9 cellular contexts compared by ENCODE assay signal in genomic region chr7:116524221-116524608, GRCh38. TPM values are rescaled to one million over a fixed set of nuclear protein-coding genes. Genes with fewer than 3 reads are reported as not detected.
DNase-seq lines count a peak whose midpoint lies in the region; ATAC-seq and TF ChIP-seq lines count a peak whose summit lies in the region.
"Had no signal": no experiment of that assay in that cellular context is flagged by ENCODE, and none has a peak within 500 bp of the region (broad histone marks: within the 10 kb centered on the region; RNA-seq: fewer than 3 reads in every experiment).

No MANE protein-coding gene starts in this region.

- no peak for DNase-seq in activated T-cell treated with anti-CD3 and anti-CD28 coated beads, Interleukin-2, amount 50 U/mL, for 4 hours
- DNase-seq in activated T-cell treated with anti-CD3 and anti-CD28 coated beads, Interleukin-2, amount 50 U/mL, for 48 hours = no peak
- DNase-seq in central memory CD8-positive, alpha-beta T cell (ENCODE audit: low spot score in 2 of 2) = no peak
- no peak for DNase-seq in mesenchymal stem cell
- DNase-seq in transverse colon = no peak
- no peak for DNase-seq in kidney tubule cell (ENCODE audit: low spot score)
- no peak for DNase-seq in GM19240 (ENCODE audit: insufficient read length, low spot score)

- no peak overlapping the region for H2BK5ac ChIP-seq in mesenchymal stem cell (ENCODE audit: low read depth, low read length, poor library complexity, severe bottlenecking)

- peaks cover 22% of the 10 kb centered on the region for H3K4me1 Mint-ChIP-seq in activated T-cell treated with anti-CD3 and anti-CD28 coated beads, Interleukin-2, amount 50 U/mL, for 4 hours (ENCODE audit: low read depth)
- peaks cover 21% of the 10 kb centered on the region for H3K4me1 Mint-ChIP-seq in central memory CD8-positive, alpha-beta T cell

- H3K14ac ChIP-seq in mesenchymal stem cell (ENCODE audit: low read length in 2 of 2) = no peak overlapping the region

- no peak overlapping the region for H3K18ac ChIP-seq in mesenchymal stem cell (ENCODE audit: low read depth in 1 of 2, low read length in 2 of 2)

- H3K36me3 ChIP-seq in mesenchymal stem cell (ENCODE audit: control insufficient read depth in 1 of 2, insufficient read depth in 2 of 2, low read depth in 1 of 2, low read length in 2 of 2) = peaks cover 0 to 24% of the 10 kb centered on the region in 2 experiments
- H3K36me3 ChIP-seq in transverse colon = no peaks in the 10 kb centered on the region

- no peak overlapping the region for H3K23ac ChIP-seq in mesenchymal stem cell (ENCODE audit: low read length in 2 of 2)

- H2AK5ac ChIP-seq in mesenchymal stem cell (ENCODE audit: low read length, severe bottlenecking) = no peak overlapping the region

- H3K27ac ChIP-seq in mesenchymal stem cell (ENCODE audit: low read length, poor library complexity, severe bottlenecking) = peak overlapping the region; percentile 77
- H3K27ac ChIP-seq in transverse colon = peak overlapping the region; percentile 81 to 92 (median 90)

- in situ Hi-C loops in transverse colon (cut with MboI; ENCODE audit: low pct_ligation_motif_present in 1 of 4, low pct_unique_long_range_greater_than_20kb in 1 of 4, low sequenced_read_pairs in 3 of 4) = loop anchor here in 1 of 4 donors (10.0 kb wide), 1 partner anchor 259 kb away; no protein-coding TSS in a partner anchor

- H3K9me3 ChIP-seq in mesenchymal stem cell (ENCODE audit: control insufficient read depth, low read length) (no peaks in the 10 kb centered on the region), transverse colon (no peaks in the 10 kb centered on the region)

- no peaks in the 10 kb centered on the region for H3K36me3 Mint-ChIP-seq in activated T-cell treated with anti-CD3 and anti-CD28 coated beads, Interleukin-2, amount 50 U/mL, for 4 hours (ENCODE audit: insufficient read depth)
- H3K36me3 Mint-ChIP-seq in central memory CD8-positive, alpha-beta T cell (ENCODE audit: insufficient read depth) = peaks cover 4% of the 10 kb centered on the region

- H3K4ac ChIP-seq in mesenchymal stem cell (ENCODE audit: low read depth in 1 of 2, low read length in 2 of 2) = no peak overlapping the region

- no peak for TF ChIP-seq CTCF in transverse colon (IDR thresholded peaks at IDR 0.05)

- no peak overlapping the region for H3K27ac Mint-ChIP-seq in central memory CD8-positive, alpha-beta T cell (ENCODE audit: low read depth)
- H3K27ac Mint-ChIP-seq: activated CD4-positive, alpha-beta memory T cell treated with anti-CD3 and anti-CD28 coated beads, Interleukin-2, amount 10 ng/mL, durations not matched to agents 7 days and 5 days had no signal

- 7% methylated on average over 3 of the region's 10 CpGs for WGBS in mesenchymal stem cell
- WGBS in transverse colon (ENCODE audit: low coverage in 1 of 2), 2 donors = 18 to 28% methylated on average over 10 of the region's 10 CpGs

- peaks cover 8% of the 10 kb centered on the region for H3K4me1 ChIP-seq in mesenchymal stem cell (ENCODE audit: control insufficient read depth, insufficient read depth, low read depth, low read length)
- peaks cover 0 to 26% (median 19%) of the 10 kb centered on the region in 4 donors for H3K4me1 ChIP-seq in transverse colon

- H4K91ac ChIP-seq in mesenchymal stem cell (ENCODE audit: low read length) = no peak overlapping the region

- H3K27me3 Mint-ChIP-seq in activated T-cell treated with anti-CD3 and anti-CD28 coated beads, Interleukin-2, amount 50 U/mL, for 4 hours (ENCODE audit: low read depth) = peaks cover 82% of the 10 kb centered on the region
- H3K27me3 Mint-ChIP-seq in central memory CD8-positive, alpha-beta T cell = peaks cover 74% of the 10 kb centered on the region

- H3K9ac ChIP-seq in mesenchymal stem cell (ENCODE audit: low read length) = peak overlapping the region; percentile 90

- ATAC-seq in activated T-cell treated with anti-CD3 and anti-CD28 coated beads, Interleukin-2, amount 50 U/mL, for 4 hours = no peak
- no peak for ATAC-seq in central memory CD8-positive, alpha-beta T cell (replicated peaks; ENCODE audit: extremely low read depth, poor library complexity, severe bottlenecking)
- no peak for ATAC-seq in HG02623 (IDR thresholded peaks at IDR 0.05; ENCODE audit: unreplicated experiment)

- H3K4me2 ChIP-seq in mesenchymal stem cell (ENCODE audit: low read length, poor library complexity, severe bottlenecking) = no peak overlapping the region

- peak overlapping the region; percentile 83 for H3K4me3 Mint-ChIP-seq in activated T-cell treated with anti-CD3 and anti-CD28 coated beads, Interleukin-2, amount 50 U/mL, for 4 hours
- peak overlapping the region; percentile 79 for H3K4me3 Mint-ChIP-seq in central memory CD8-positive, alpha-beta T cell

- no peaks in the 10 kb centered on the region for H3K27me3 ChIP-seq in mesenchymal stem cell (ENCODE audit: control insufficient read depth in 1 of 2, insufficient read depth in 1 of 2, low read length in 2 of 2)
- peaks cover 55% of the 10 kb centered on the region for H3K27me3 ChIP-seq in transverse colon

- no peak for TF ChIP-seq EP300 in transverse colon (IDR thresholded peaks at IDR 0.05; ENCODE audit: low read depth)

- peak overlapping the region in 1 of 2 experiments; percentile 90 for H2BK12ac ChIP-seq in mesenchymal stem cell (ENCODE audit: low read length in 2 of 2)

- no peak overlapping the region for H4K8ac ChIP-seq in mesenchymal stem cell (ENCODE audit: low read length)

- H2AFZ ChIP-seq in mesenchymal stem cell (ENCODE audit: low read depth, low read length) = no peak overlapping the region

- H2BK15ac ChIP-seq in mesenchymal stem cell (ENCODE audit: low read depth, poor library complexity, severe bottlenecking) = no peak overlapping the region

- H2BK120ac ChIP-seq in mesenchymal stem cell (ENCODE audit: low read depth, low read length) = no peak overlapping the region

- H3K79me1 ChIP-seq in mesenchymal stem cell (replicated peaks; ENCODE audit: low read length, poor library complexity, severe bottlenecking) = no peaks in the 10 kb centered on the region

- peak overlapping the region in 1 of 2 experiments; percentile 66 for H3K4me3 ChIP-seq in mesenchymal stem cell (ENCODE audit: insufficient read depth in 1 of 2, low read depth in 1 of 2, low read length in 2 of 2)
- H3K4me3 ChIP-seq in transverse colon = peak overlapping the region in 3 of 4 donors; percentile 49 to 65 (median 60)

- intact Hi-C loops in transverse colon (cut with DNase I; ENCODE audit: low total_unique reads) = loop anchor here (10.0 kb wide), 3 partner anchors 61 to 259 kb away; no protein-coding TSS in a partner anchor

- TF ChIP-seq POLR2A in transverse colon (IDR thresholded peaks at IDR 0.05) = no peak

- no peaks in the 10 kb centered on the region for H3K9me3 Mint-ChIP-seq in activated T-cell treated with anti-CD3 and anti-CD28 coated beads, Interleukin-2, amount 50 U/mL, for 4 hours
- H3K9me3 Mint-ChIP-seq in central memory CD8-positive, alpha-beta T cell = no peaks in the 10 kb centered on the region
- H3K9me3 Mint-ChIP-seq: activated CD4-positive, alpha-beta memory T cell treated with anti-CD3 and anti-CD28 coated beads, Interleukin-2, amount 10 ng/mL, durations not matched to agents 7 days and 5 days had no signal

RNA-seq across cellular contexts. Expression of gene CAV1, which starts 0.6 kb away (rescaled TPM):
- total RNA-seq in activated T-cell treated with anti-CD3 and anti-CD28 coated beads, Interleukin-2, amount 50 U/mL, for 4 hours = 1 to 10 TPM in 2 of 3 donors, under 1 TPM in 1; 0.48 to 1.2 (median 1.1) TPM
- 281 TPM for polyA plus RNA-seq in mesenchymal stem cell (2013, experiment 1 of 2)
- polyA plus RNA-seq in mesenchymal stem cell (2013, experiment 2 of 2) = 300 TPM
- 10 to 100 TPM; 52.2 to 73.8 (median 62.2) TPM for total RNA-seq in transverse colon

RNA-seq across cellular contexts. Expression of gene CAV2, which starts 24.7 kb away (rescaled TPM):
- under 1 TPM in 2 of 3 donors, not detected in 1; 0.16 to 0.24 TPM for total RNA-seq in activated T-cell treated with anti-CD3 and anti-CD28 coated beads, Interleukin-2, amount 50 U/mL, for 4 hours
- polyA plus RNA-seq in mesenchymal stem cell (2013, experiment 1 of 2) = 53.9 TPM
- 58.7 TPM for polyA plus RNA-seq in mesenchymal stem cell (2013, experiment 2 of 2)
- 10 to 100 TPM in 3 of 4 donors, 1 to 10 TPM in 1; 4.1 to 28.3 (median 13.9) TPM for total RNA-seq in transverse colon
- total RNA-seq: activated CD4-positive, alpha-beta memory T cell treated with anti-CD3 and anti-CD28 coated beads, Interleukin-2, amount 10 ng/mL, durations not matched to agents 7 days and 5 days had no signal

Comparison
In these comparisons a context has a peak if more than half of its experiments do, and no peak if none do; other contexts are left out.
1. RNA of gene CAV1, which starts 0.6 kb away (total RNA-seq): 52.2 to 73.8 TPM in transverse colon; 0.48 to 1.2 TPM in activated T-cell treated with anti-CD3 and anti-CD28 coated beads, Interleukin-2, amount 50 U/mL, for 4 hours; every median in the first group is over 10 times any median in the second.
2. RNA of gene CAV2, which starts 24.7 kb away (total RNA-seq): 4.1 to 28.3 TPM in transverse colon; 0.16 to 0.24 TPM in activated T-cell treated with anti-CD3 and anti-CD28 coated beads, Interleukin-2, amount 50 U/mL, for 4 hours; every median in the first group is over 4 times any median in the second.